ENCODE assay signal across 8 cellular contexts in the genomic region with DNA sequence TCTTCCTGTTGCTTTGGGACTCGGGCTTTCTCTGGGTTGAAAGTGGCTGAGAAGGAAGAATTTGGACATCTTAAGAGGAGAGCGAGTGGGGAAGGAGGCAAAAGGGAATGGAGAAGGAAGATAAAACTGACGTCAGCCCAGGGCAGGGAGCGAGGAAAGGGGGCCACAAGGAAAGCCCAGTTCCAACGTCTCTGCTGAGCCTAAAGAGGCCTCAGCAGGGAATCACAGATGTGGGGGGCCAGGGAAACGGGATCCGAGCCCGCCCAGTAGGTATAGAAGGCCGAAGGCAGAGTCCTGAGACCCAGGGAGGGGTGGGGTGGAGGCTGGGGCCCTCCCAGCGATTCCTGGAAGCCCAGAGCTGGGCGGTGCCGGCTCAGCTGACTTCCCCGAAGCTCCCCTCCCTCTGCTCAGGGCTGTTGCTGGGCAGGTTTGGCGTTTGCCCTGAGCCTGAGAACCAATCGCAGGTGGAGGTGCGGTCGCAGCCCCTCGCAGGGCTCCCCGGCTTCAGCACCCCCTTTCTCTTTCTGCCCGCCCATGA. TPM values are rescaled to one million over a fixed set of nuclear protein-coding genes. Genes with fewer than 3 reads are reported as not detected.
A peak's percentile ranks its signal among the peaks of the same experiment; 100 is the strongest.
DNase-seq lines count a peak whose midpoint lies in the region; ATAC-seq and TF ChIP-seq lines count a peak whose summit lies in the region.

No MANE protein-coding gene starts in this region.

- WGBS in lower leg skin, 2 donors = 0% methylated on average over 15 to 16 of the region's 20 CpGs

- H3K27ac Mint-ChIP-seq in activated CD4-positive, alpha-beta memory T cell treated with anti-CD3 and anti-CD28 coated beads for 36 hours = peak overlapping the region; percentile 99

- CTCF ChIA-PET in activated CD4-positive, alpha-beta memory T cell treated with anti-CD3 and anti-CD28 coated beads for 36 hours (lab: Charles Lee) = interaction anchor here (0.7 to 14.4 kb wide), 9 partner anchors 12 to 135 kb away, joined by 3 to 276 read pairs (median 10); a partner anchor contains a TSS

- intact Hi-C loops in activated CD4-positive, alpha-beta memory T cell treated with anti-CD3 and anti-CD28 coated beads for 36 hours (cut with micrococcal nuclease) = loop anchor here (1.0 to 10.0 kb wide), 15 partner anchors 8 to 677 kb away; a partner anchor contains a TSS
- intact Hi-C loops in lower leg skin (cut with DNase I; ENCODE audit: low total_unique reads) = no loop called here

- H3K27me3 Mint-ChIP-seq in activated CD4-positive, alpha-beta memory T cell treated with anti-CD3 and anti-CD28 coated beads for 36 hours = no peaks in the 10 kb centered on the region

- no peak for TF ChIP-seq POLR2A in lower leg skin (IDR thresholded peaks at IDR 0.05)

- peak overlapping the region; percentile 89 for H3K4me3 Mint-ChIP-seq in activated CD4-positive, alpha-beta memory T cell treated with anti-CD3 and anti-CD28 coated beads for 36 hours

- peaks cover 53% of the 10 kb centered on the region for H3K4me1 Mint-ChIP-seq in activated CD4-positive, alpha-beta memory T cell treated with anti-CD3 and anti-CD28 coated beads for 36 hours (ENCODE audit: low read depth)

- peak; percentile 36 for ATAC-seq in HG03025 (IDR thresholded peaks at IDR 0.05; ENCODE audit: low FRiP score, unreplicated experiment)

- peak; percentile 72 for DNase-seq in NCI-H1436 (lab: John Stamatoyannopoulos, UW)
- DNase-seq in NCI-H1436 treated with DMSO at 0.1 percent for 48 hours (lab: John Stamatoyannopoulos, UW) = no peak
- peak; percentile 41 to 68 for DNase-seq in NCI-H524 (lab: John Stamatoyannopoulos, UW)
- DNase-seq in activated CD4-positive, alpha-beta memory T cell treated with anti-CD3 and anti-CD28 coated beads for 36 hours = peak; percentile 96
- DNase-seq in dermis microvascular lymphatic vessel endothelial cell (ENCODE audit: low read depth in 2 of 2) = peak; percentile 81 to 94
- DNase-seq in lower leg skin (ENCODE audit: low spot score in 2 of 2) = peak; percentile 95 to 99
- DNase-seq in stimulated activated CD4-positive, alpha-beta T cell treated with anti-CD3 and anti-CD28 coated beads, Interleukin-4, amount 100 ng/mL, for 4 hours = peak; percentile 81 to 92

- H3K36me3 Mint-ChIP-seq in activated CD4-positive, alpha-beta memory T cell treated with anti-CD3 and anti-CD28 coated beads for 36 hours = peaks cover 5% of the 10 kb centered on the region

- TF ChIP-seq CTCF in lower leg skin (IDR thresholded peaks at IDR 0.05) = no peak

- H3K9me3 Mint-ChIP-seq in activated CD4-positive, alpha-beta memory T cell treated with anti-CD3 and anti-CD28 coated beads for 36 hours = no peaks in the 10 kb centered on the region

- peak overlapping the region; percentile 39 for H3K4me3 ChIP-seq in lower leg skin (ENCODE audit: low read depth, poor library complexity, severe bottlenecking)

- POLR2A ChIA-PET in activated CD4-positive, alpha-beta memory T cell treated with anti-CD3 and anti-CD28 coated beads for 36 hours (lab: Charles Lee) = interaction anchor here (0.7 to 13.8 kb wide), 11 partner anchors 10 to 597 kb away, joined by 3 to 527 read pairs (median 5); a partner anchor contains a TSS

RNA-seq across cellular contexts. Expression of a gene that starts 12.7 kb away (rescaled TPM):
- total RNA-seq in activated CD4-positive, alpha-beta memory T cell treated with anti-CD3 and anti-CD28 coated beads for 36 hours = 1 to 10 TPM; 1.1 TPM
- total RNA-seq in dermis microvascular lymphatic vessel endothelial cell = 0.13 and 0.25 TPM in 2 replicates
- 10 to 100 TPM; 10.1 to 15.9 (median 13.6) TPM for total RNA-seq in lower leg skin

RNA-seq across cellular contexts. Expression of a gene that starts 17.5 kb away (rescaled TPM):
- 100 to 1,000 TPM; 280 to 288 TPM for total RNA-seq in activated CD4-positive, alpha-beta memory T cell treated with anti-CD3 and anti-CD28 coated beads for 36 hours
- total RNA-seq in dermis microvascular lymphatic vessel endothelial cell = 149 and 187 TPM in 2 replicates
- total RNA-seq in lower leg skin = 100 to 1,000 TPM; 282 to 445 (median 360) TPM

RNA-seq across cellular contexts. Expression of a gene that starts 46.3 kb away (rescaled TPM):
- total RNA-seq in activated CD4-positive, alpha-beta memory T cell treated with anti-CD3 and anti-CD28 coated beads for 36 hours = not detected
- total RNA-seq in dermis microvascular lymphatic vessel endothelial cell (not detected in 2 replicates), lower leg skin (1 to 10 TPM in 1 of 4 donors, not detected in 3; 1.1 TPM)

RNA-seq across cellular contexts. Expression of a gene that starts 54.0 kb away (rescaled TPM):
- 1 to 10 TPM; 1.1 to 1.5 TPM for total RNA-seq in activated CD4-positive, alpha-beta memory T cell treated with anti-CD3 and anti-CD28 coated beads for 36 hours
- under 0.01 TPM in 2 replicates for total RNA-seq in dermis microvascular lymphatic vessel endothelial cell
- 100 to 1,000 TPM in 1 of 4 donors, 10 to 100 TPM in 3; 64.1 to 131 (median 86.2) TPM for total RNA-seq in lower leg skin
